ENCODE assay signal across 8 cellular contexts in the genomic region with DNA sequence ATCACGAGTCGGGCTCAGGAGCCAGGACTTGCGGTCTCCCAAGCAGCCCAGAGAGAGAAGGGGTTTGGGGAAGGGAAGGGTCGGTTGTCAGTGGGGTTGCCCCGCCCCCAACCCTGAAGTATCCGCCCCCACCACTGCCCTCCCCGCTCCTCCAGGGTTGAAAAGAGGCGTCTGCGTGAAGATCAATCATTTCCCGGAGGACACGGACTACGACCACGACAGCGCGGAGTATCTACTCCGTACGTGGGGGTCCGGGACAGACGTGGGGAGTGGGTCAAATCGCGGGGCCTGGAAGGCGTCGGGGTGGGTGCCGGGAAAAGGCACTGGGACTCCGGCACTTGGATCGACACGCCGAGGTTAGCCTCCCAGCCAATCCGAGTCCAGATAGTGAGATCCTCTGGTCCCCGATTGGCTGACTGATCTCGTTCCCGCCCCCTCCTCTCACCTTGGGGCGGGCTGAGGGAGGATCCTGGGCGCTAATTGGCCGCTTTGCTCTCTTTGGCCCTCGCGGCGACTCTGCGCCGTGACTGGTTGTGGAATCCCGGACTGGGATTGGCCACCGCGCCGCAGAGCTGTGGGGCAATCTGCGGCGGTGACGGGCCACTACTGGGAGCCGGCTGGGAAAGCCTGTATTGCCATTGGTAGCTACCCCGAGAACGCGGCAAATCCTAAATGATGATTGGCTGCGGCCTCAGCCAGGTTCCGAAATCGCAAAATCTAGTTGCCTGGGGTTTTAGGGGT. TPM values are rescaled to one million over a fixed set of nuclear protein-coding genes. Genes with fewer than 3 reads are reported as not detected.
DNase-seq lines count a peak whose midpoint lies in the region; ATAC-seq and TF ChIP-seq lines count a peak whose summit lies in the region.

No MANE protein-coding gene starts in this region.

- peaks cover 29% of the 10 kb centered on the region for H3K4me1 Mint-ChIP-seq in stimulated activated effector memory CD8-positive, alpha-beta T cell treated with anti-CD3 and anti-CD28 coated beads, Interleukin-12 subunit alpha, Interleukin-12 subunit beta, amount 100 ng/mL, for 72 hours

- 5 to 6% methylated on average over 20 to 50 of the region's 54 CpGs for WGBS in lower leg skin, 2 donors

- no peak for ATAC-seq in stimulated activated effector memory CD8-positive, alpha-beta T cell treated with anti-CD3 and anti-CD28 coated beads, Interleukin-12 subunit alpha, Interleukin-12 subunit beta, amount 100 ng/mL, for 72 hours
- ATAC-seq in HG02763 (IDR thresholded peaks at IDR 0.05; ENCODE audit: unreplicated experiment), result no peak

- H3K9me3 Mint-ChIP-seq in stimulated activated effector memory CD8-positive, alpha-beta T cell treated with anti-CD3 and anti-CD28 coated beads, Interleukin-12 subunit alpha, Interleukin-12 subunit beta, amount 100 ng/mL, for 72 hours, result peaks cover 7% of the 10 kb centered on the region

- peak overlapping the region; percentile 71; the same call in 1 of the 2 replicates for H3K9ac ChIP-seq in ES-I3 (ENCODE audit: low read depth, low read length)

- no peaks in the 10 kb centered on the region for H3K36me3 ChIP-seq in ES-I3 (ENCODE audit: insufficient read depth, low read length)

- no peak for TF ChIP-seq CTCF in lower leg skin (IDR thresholded peaks at IDR 0.05)

- DNase-seq in SW 1271 (lab: John Stamatoyannopoulos, UW) (peak; percentile 78 to 97), dermis blood vessel endothelial cell (peak; percentile 98), lower leg skin (ENCODE audit: low spot score in 2 of 2) (peak; percentile 31 to 87), NCI-H1436 (lab: John Stamatoyannopoulos, UW) (no peak), LoVo (ENCODE audit: low spot score) (no peak)
- DNase-seq in stimulated activated effector memory CD8-positive, alpha-beta T cell treated with anti-CD3 and anti-CD28 coated beads, Interleukin-12 subunit alpha, Interleukin-12 subunit beta, amount 100 ng/mL, for 72 hours (ENCODE audit: low spot score in 2 of 2), result no peak

- no peak for TF ChIP-seq POLR2A in lower leg skin (IDR thresholded peaks at IDR 0.05)

- H3K4me1 ChIP-seq in ES-I3 (ENCODE audit: insufficient read depth, low read length), result no peaks in the 10 kb centered on the region

- no peak overlapping the region for H3K4me3 ChIP-seq in lower leg skin (ENCODE audit: low read depth, poor library complexity, severe bottlenecking)

- intact Hi-C loops in lower leg skin (cut with DNase I; ENCODE audit: low total_unique reads), result no loop called here

- peak overlapping the region; percentile 42 for H3K4me3 Mint-ChIP-seq in stimulated activated effector memory CD8-positive, alpha-beta T cell treated with anti-CD3 and anti-CD28 coated beads, Interleukin-12 subunit alpha, Interleukin-12 subunit beta, amount 100 ng/mL, for 72 hours

- H3K9me3 ChIP-seq in ES-I3 (ENCODE audit: control insufficient read depth, insufficient read depth, low read length), result no peaks in the 10 kb centered on the region

- H3K36me3 Mint-ChIP-seq in stimulated activated effector memory CD8-positive, alpha-beta T cell treated with anti-CD3 and anti-CD28 coated beads, Interleukin-12 subunit alpha, Interleukin-12 subunit beta, amount 100 ng/mL, for 72 hours, result peaks cover 6% of the 10 kb centered on the region

- H3K27ac Mint-ChIP-seq in stimulated activated effector memory CD8-positive, alpha-beta T cell treated with anti-CD3 and anti-CD28 coated beads, Interleukin-12 subunit alpha, Interleukin-12 subunit beta, amount 100 ng/mL, for 72 hours, result no peak overlapping the region

RNA-seq across cellular contexts. Expression of a gene that starts 13.3 kb away (rescaled TPM):
- total RNA-seq in dermis blood vessel endothelial cell, result 0.84 and 0.85 TPM in 2 replicates
- not detected for total RNA-seq in lower leg skin

RNA-seq across cellular contexts. Expression of a gene that starts 15.4 kb away (rescaled TPM):
- total RNA-seq in dermis blood vessel endothelial cell, result 0.14 and 0.17 TPM in 2 replicates
- under 1 TPM in 2 of 4 donors, not detected in 2; 0.05 to 0.08 TPM for total RNA-seq in lower leg skin

Comparison
In these comparisons a context has a peak if more than half of its experiments do, and no peak if none do; other contexts are left out.
1. DNase-seq: peak in SW 1271 (2 of 2), dermis blood vessel endothelial cell (single experiment) and lower leg skin (2 of 2); none in stimulated activated effector memory CD8-positive, alpha-beta T cell treated with anti-CD3 and anti-CD28 coated beads, Interleukin-12 subunit alpha, Interleukin-12 subunit beta, amount 100 ng/mL, for 72 hours (0 of 2), NCI-H1436 (single experiment) and LoVo (single experiment).